Comparison of ENCODE assay signal across 20 cellular contexts in the genomic region with DNA sequence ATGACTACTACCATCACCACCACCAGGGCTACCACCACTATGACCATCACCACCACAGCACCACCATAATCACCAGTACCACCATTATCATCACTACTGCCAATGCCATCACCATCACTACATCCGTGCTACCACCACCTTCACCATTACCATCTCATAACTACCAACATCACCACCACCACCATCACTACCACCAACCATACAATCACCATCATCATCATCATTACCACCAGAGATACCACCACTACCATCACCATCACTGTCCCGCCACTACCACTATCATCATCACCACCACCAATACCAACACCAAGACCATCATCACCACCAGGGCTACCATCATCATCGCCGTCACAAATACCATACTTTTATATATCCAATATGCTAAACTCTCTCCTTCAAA.
"Had no signal": no experiment of that assay in that cellular context is flagged by ENCODE, and none has a peak within 500 bp of the region (broad histone marks: within the 10 kb centered on the region; RNA-seq: fewer than 3 reads in every experiment).

No MANE protein-coding gene starts in this region.

- ATAC-seq: T-cell had no signal

- H3K4me1 Mint-ChIP-seq: T-cell had no signal

- H3K27ac Mint-ChIP-seq: T-cell had no signal

- H3K36me3 Mint-ChIP-seq: T-cell had no signal

- H3K9me3 ChIP-seq: SK-N-SH had no signal

- H3K4me3 Mint-ChIP-seq: T-cell had no signal

- H3K4me2 ChIP-seq: KMS-11, SK-N-SH had no signal

- H3K9ac ChIP-seq: KMS-11, SK-N-SH had no signal

- DNase-seq: Kasumi-1, MM.1S, NCI-H1092 treated with DMSO at 0.1 percent for 48 hours, NCI-H1436, NCI-H187, NCI-H2029, NCI-H2081 treated with DMSO at 0.1 percent for 48 hours, NCI-H2171, NCI-H226, NCI-H446, NCI-H510A, NCI-H524 treated with DMSO at 0.1 percent for 48 hours, NCI-H69, NCI-H774, Right ventricle myocardium superior, RPMI8226, SK-N-SH, SW 1271, T-cell had no signal

- H3K27ac ChIP-seq: KMS-11 had no signal
